In genomic region chr19:33621811-33622504, GRCh38 we compare ENCODE assay signal across 8 cellular contexts. TPM values are rescaled to one million over a fixed set of nuclear protein-coding genes. Genes with fewer than 3 reads are reported as not detected.
DNase-seq lines count a peak whose midpoint lies in the region; ATAC-seq, FAIRE-seq and TF ChIP-seq lines count a peak whose summit lies in the region.

CHST8 (plus strand) TSS chr19:33621953; CDS start chr19:33689262, 67,309 bp downstream.

- H3K4me1 ChIP-seq in right atrium auricular region (peaks cover 0 to 17% of the 10 kb centered on the region in 2 donors), small intestine (ENCODE audit: control insufficient read depth in 2 of 2, insufficient read depth in 1 of 2, low read depth in 1 of 2, low read length in 1 of 2) (no peaks in the 10 kb centered on the region)

- ATAC-seq in SK-N-SH treated with all-trans-retinoic acid at 6 μM for 48 hours (peak; percentile 43; the same call in 2 of the 3 replicates), GM19397 (IDR thresholded peaks at IDR 0.05; ENCODE audit: unreplicated experiment) (no peak)

- H3K9me3 ChIP-seq in right atrium auricular region (no peaks in the 10 kb centered on the region), small intestine (ENCODE audit: control insufficient read depth, low read depth) (no peaks in the 10 kb centered on the region)

- no peak within 1 kb of the TSS for H3K27ac ChIP-seq in right atrium auricular region
- no peak within 1 kb of the TSS for H3K27ac ChIP-seq in small intestine (ENCODE audit: low read depth in 1 of 2, low read length in 1 of 2)

- H3K4me3 ChIP-seq in right atrium auricular region = peak within 1 kb of the TSS; percentile 21 to 56
- peak within 1 kb of the TSS in 1 of 2 donors; percentile 39 for H3K4me3 ChIP-seq in small intestine (ENCODE audit: low read depth in 1 of 2, low read length in 2 of 2)

- FAIRE-seq in small intestine (lab: Jason Lieb, UNC) = no peak

- 2 to 3% (median 2%) methylated on average over 56 to 96 of the region's 96 CpGs for WGBS in small intestine, 3 donors

- H3K27me3 ChIP-seq in right atrium auricular region (peaks cover 9 to 19% of the 10 kb centered on the region in 2 donors), small intestine (ENCODE audit: control insufficient read depth in 2 of 2, insufficient read depth in 2 of 2, low read length in 2 of 2) (peaks cover 13 to 33% of the 10 kb centered on the region in 2 donors)

- peak; percentile 43 to 82 for DNase-seq in NCI-H524 (lab: John Stamatoyannopoulos, UW)
- no peak for DNase-seq in NCI-H524 treated with DMSO at 0.1 percent for 48 hours (lab: John Stamatoyannopoulos, UW)
- DNase-seq in right atrium auricular region (ENCODE audit: low spot score) = no peak
- peak; percentile 15 for DNase-seq in small intestine
- DNase-seq in COLO829 (ENCODE audit: low spot score) = no peak
- no peak for DNase-seq in cortex of kidney (lab: John Stamatoyannopoulos, UW)

- H3K36me3 ChIP-seq in right atrium auricular region = no peaks in the 10 kb centered on the region
- H3K36me3 ChIP-seq in small intestine (ENCODE audit: control insufficient read depth in 2 of 2, insufficient read depth in 2 of 2, low read length in 2 of 2) = no peaks in the 10 kb centered on the region

- no peak for TF ChIP-seq CTCF in right atrium auricular region (IDR thresholded peaks at IDR 0.05)

TF ChIP-seq in SK-N-SH treated with all-trans-retinoic acid at 6 μM for 48 hours, 23 proteins besides CTCF, POLR2A, EP300 and RAD21:
- TF ChIP-seq ZNF70 (CRISPR knock-in tag; IDR thresholded peaks at IDR 0.05) (no peak), ZNF8 (CRISPR knock-in tag; IDR thresholded peaks at IDR 0.05) (no peak), ISL1 (CRISPR knock-in tag; IDR thresholded peaks at IDR 0.05) (no peak), BACH2 (CRISPR knock-in tag; IDR thresholded peaks at IDR 0.05; ENCODE audit: borderline replicate concordance) (no peak), CSDC2 (CRISPR knock-in tag; IDR thresholded peaks at IDR 0.05) (no peak), TCF4 (CRISPR knock-in tag; IDR thresholded peaks at IDR 0.05; ENCODE audit: borderline replicate concordance) (no peak), OSR1 (CRISPR knock-in tag; IDR thresholded peaks at IDR 0.05) (no peak), PATZ1 (CRISPR knock-in tag; IDR thresholded peaks at IDR 0.05; ENCODE audit: borderline replicate concordance) (no peak), SNAI2 (CRISPR knock-in tag; IDR thresholded peaks at IDR 0.05) (no peak), ARNTL (CRISPR knock-in tag; IDR thresholded peaks at IDR 0.05; ENCODE audit: borderline replicate concordance, low read depth) (no peak), ZFP3 (CRISPR knock-in tag; IDR thresholded peaks at IDR 0.05) (no peak), POU6F1 (CRISPR knock-in tag; IDR thresholded peaks at IDR 0.05; ENCODE audit: borderline replicate concordance, low read depth) (no peak), ZFP30 (CRISPR knock-in tag; IDR thresholded peaks at IDR 0.05) (no peak), ZC3H10 (CRISPR knock-in tag; IDR thresholded peaks at IDR 0.05) (no peak), PPARA (CRISPR knock-in tag; IDR thresholded peaks at IDR 0.05; ENCODE audit: borderline replicate concordance) (no peak), CSRNP3 (CRISPR knock-in tag; IDR thresholded peaks at IDR 0.05) (no peak), CREB5 (CRISPR knock-in tag; IDR thresholded peaks at IDR 0.05; ENCODE audit: low read depth) (no peak), TOX (CRISPR knock-in tag; IDR thresholded peaks at IDR 0.05; ENCODE audit: borderline replicate concordance) (no peak), ZNF565 (CRISPR knock-in tag; conservative IDR thresholded peaks at IDR 0.05; ENCODE audit: low read depth) (no peak), RARB (CRISPR knock-in tag; IDR thresholded peaks at IDR 0.05) (no peak)

RNA-seq across cellular contexts. Expression of gene CHST8, which starts in this region (rescaled TPM):
- under 1 TPM in 1 of 2 donors, not detected in 1; 0.43 TPM for total RNA-seq in right atrium auricular region
- polyA plus RNA-seq in small intestine = under 1 TPM in 1 of 3 donors, not detected in 2; 0.54 TPM

Comparison
In these comparisons a context has a peak if more than half of its experiments do, and no peak if none do; other contexts are left out.
1. DNase-seq: peak in NCI-H524 (2 of 2); none in NCI-H524 treated with DMSO at 0.1 percent for 48 hours (single experiment), right atrium auricular region (single experiment), COLO829 (single experiment) and cortex of kidney (single experiment).
2. Peak in DNase-seq in small intestine; RNA of the gene not detected or under 1 TPM.